In genomic region chr1:111227434-111227833, GRCh38 we compare ENCODE assay signal across 11 cellular contexts. TPM values are rescaled to one million over a fixed set of nuclear protein-coding genes. Genes with fewer than 3 reads are reported as not detected.
DNase-seq lines count a peak whose midpoint lies in the region; ATAC-seq and TF ChIP-seq lines count a peak whose summit lies in the region.
"Had no signal": no experiment of that assay in that cellular context is flagged by ENCODE, and none has a peak within 500 bp of the region (broad histone marks: within the 10 kb centered on the region; RNA-seq: fewer than 3 reads in every experiment).

CHI3L2 (plus strand) TSS chr1:111227713; CDS start chr1:111227730, 17 bp downstream.

- intact Hi-C loops in upper lobe of right lung (cut with DNase I): no loop called here

- TF ChIP-seq CTCF in choroid plexus epithelial cell (conservative IDR thresholded peaks at IDR 0.05; ENCODE audit: low read depth, low read length) (no peak), upper lobe of right lung (IDR thresholded peaks at IDR 0.05) (no peak)

- H3K4me1 Mint-ChIP-seq in activated naive CD4-positive, alpha-beta T cell treated with anti-CD3 and anti-CD28 coated beads, Interleukin-2, amount 50 U/mL, for 24 hours: peaks cover 90% of the 10 kb centered on the region

- DNase-seq in activated naive CD4-positive, alpha-beta T cell treated with Interleukin-2 at 50 U/mL for 16 hours: no peak
- DNase-seq in choroid plexus epithelial cell (ENCODE audit: low read depth) (peak; percentile 72), upper lobe of right lung (no peak), superior temporal gyrus (ENCODE audit: extremely low spot score) (no peak), mucosa of gallbladder (ENCODE audit: low spot score) (no peak)
- DNase-seq: activated CD4-positive, alpha-beta T cell treated with anti-CD3 and anti-CD28 coated beads, Interleukin-2, amount 50 U/mL, for 1 hour; NCI-H774 had no signal

- H3K9me3 Mint-ChIP-seq in activated naive CD4-positive, alpha-beta T cell treated with anti-CD3 and anti-CD28 coated beads, Interleukin-2, amount 50 U/mL, for 24 hours: no peaks in the 10 kb centered on the region

- H3K27me3 ChIP-seq in mononuclear cell (ENCODE audit: insufficient read depth, low read length) (no peaks in the 10 kb centered on the region), upper lobe of right lung (no peaks in the 10 kb centered on the region)

- H3K4me3 Mint-ChIP-seq in activated naive CD4-positive, alpha-beta T cell treated with anti-CD3 and anti-CD28 coated beads, Interleukin-2, amount 50 U/mL, for 24 hours: peak within 1 kb of the TSS; percentile 63

- peaks cover 2% of the 10 kb centered on the region for H3K36me3 Mint-ChIP-seq in activated naive CD4-positive, alpha-beta T cell treated with anti-CD3 and anti-CD28 coated beads, Interleukin-2, amount 50 U/mL, for 24 hours

- H3K4me1 ChIP-seq in mononuclear cell (ENCODE audit: insufficient read depth, low read length) (peaks cover 50% of the 10 kb centered on the region), upper lobe of right lung (peaks cover 33% of the 10 kb centered on the region)

- no peaks in the 10 kb centered on the region for H3K9me3 ChIP-seq in mononuclear cell (ENCODE audit: low read depth, low read length)
- H3K9me3 ChIP-seq in upper lobe of right lung: no peaks in the 10 kb centered on the region

- H3K4me3 ChIP-seq in choroid plexus epithelial cell (ENCODE audit: low read depth, low read length): no peak within 1 kb of the TSS
- H3K4me3 ChIP-seq in mononuclear cell (ENCODE audit: low read length): no peak within 1 kb of the TSS
- no peak within 1 kb of the TSS for H3K4me3 ChIP-seq in upper lobe of right lung

- H3K27ac ChIP-seq in upper lobe of right lung: no peak within 1 kb of the TSS

- H3K27me3 Mint-ChIP-seq in activated naive CD4-positive, alpha-beta T cell treated with anti-CD3 and anti-CD28 coated beads, Interleukin-2, amount 50 U/mL, for 24 hours: no peaks in the 10 kb centered on the region

- peak; percentile 62 for ATAC-seq in upper lobe of right lung
- no peak for ATAC-seq in HG03025 (IDR thresholded peaks at IDR 0.05; ENCODE audit: low FRiP score, unreplicated experiment)

- H3K36me3 ChIP-seq in upper lobe of right lung: no peaks in the 10 kb centered on the region

- H3K27ac Mint-ChIP-seq in activated naive CD4-positive, alpha-beta T cell treated with anti-CD3 and anti-CD28 coated beads, Interleukin-2, amount 50 U/mL, for 24 hours: peak within 1 kb of the TSS; percentile 73

RNA-seq across cellular contexts. Expression of gene CHI3L2, which starts in this region (rescaled TPM):
- total RNA-seq in mononuclear cell: 12.9 TPM
- total RNA-seq in upper lobe of right lung: 50.3 TPM
- 2.8 TPM for total RNA-seq in mucosa of gallbladder
- total RNA-seq: endothelial cell of umbilical vein had no signal
